In genomic region chr16:10965440-10966039, GRCh38 we compare ENCODE assay signal across 9 cellular contexts. TPM values are rescaled to one million over a fixed set of nuclear protein-coding genes. Genes with fewer than 3 reads are reported as not detected.
A peak's percentile ranks its signal among the peaks of the same experiment; 100 is the strongest.
DNase-seq lines count a peak whose midpoint lies in the region; ATAC-seq and TF ChIP-seq lines count a peak whose summit lies in the region.
"Had no signal": no experiment of that assay in that cellular context is flagged by ENCODE, and none has a peak within 500 bp of the region (broad histone marks: within the 10 kb centered on the region; RNA-seq: fewer than 3 reads in every experiment).

No MANE protein-coding gene starts in this region.

- H3K9me3 ChIP-seq in right lobe of liver: no peaks in the 10 kb centered on the region

- H3K4me3 Mint-ChIP-seq in immature natural killer cell: no peak overlapping the region

- no peak for TF ChIP-seq POLR2A in right lobe of liver (IDR thresholded peaks at IDR 0.05)

- no peak overlapping the region for H3K4me3 ChIP-seq in right lobe of liver

- POLR2A ChIA-PET in RWPE1 (lab: Yijun Ruan, JAX; ENCODE audit: low non-redundant PET): no interaction called here

- peak; percentile 76 for DNase-seq in activated CD8-positive, alpha-beta memory T cell treated with anti-CD3 and anti-CD28 coated beads, Interleukin-2, amount 50 U/mL, for 48 hours
- DNase-seq in activated CD8-positive, alpha-beta memory T cell treated with anti-CD3 and anti-CD28 coated beads, Interleukin-2, amount 50 U/mL, for 4 hours: no peak
- DNase-seq in right lobe of liver: no peak
- DNase-seq in immature natural killer cell: no peak
- no peak for DNase-seq in RWPE1 (ENCODE audit: low spot score)
- no peak for DNase-seq in DMS114 treated with DMSO at 0.1 percent for 48 hours (lab: John Stamatoyannopoulos, UW; ENCODE audit: unreplicated experiment)
- DNase-seq: retina had no signal

- ATAC-seq in GM21576 (IDR thresholded peaks at IDR 0.05; ENCODE audit: unreplicated experiment) (peak; percentile 65), HG03469 (IDR thresholded peaks at IDR 0.05; ENCODE audit: unreplicated experiment) (peak; percentile 53), right lobe of liver (peak in 3 of 4 donors; percentile 32 to 74 (median 38))

- no peaks in the 10 kb centered on the region for H3K9me3 Mint-ChIP-seq in immature natural killer cell

- CTCF ChIA-PET in RWPE1 (lab: Yijun Ruan, JAX): interaction anchor here (0.6 to 0.7 kb wide), 3 partner anchors 20 to 946 kb away, joined by 3 to 8 read pairs (median 3); no protein-coding TSS in a partner anchor

- peaks cover 0 to 18% (median 0%) of the 10 kb centered on the region in 4 donors for H3K4me1 ChIP-seq in right lobe of liver

- H3K36me3 Mint-ChIP-seq in immature natural killer cell: peaks cover 13 to 26% (median 13%) of the 10 kb centered on the region in 3 donors

- intact Hi-C loops in right lobe of liver (cut with DNase I): no loop called here

- peaks cover 5 to 7% of the 10 kb centered on the region in 2 donors for H3K4me1 Mint-ChIP-seq in immature natural killer cell

- H3K27me3 ChIP-seq in right lobe of liver: no peaks in the 10 kb centered on the region

- no peak for TF ChIP-seq CTCF in right lobe of liver (IDR thresholded peaks at IDR 0.05)
- TF ChIP-seq CTCF in RWPE1 (conservative IDR thresholded peaks at IDR 0.05; ENCODE audit: low read depth): no peak

- H3K27ac ChIP-seq in right lobe of liver (no peak overlapping the region), RWPE1 (no peak overlapping the region)

- 23% methylated on average over 6 of the region's 6 CpGs for WGBS in right lobe of liver (ENCODE audit: insufficient coverage, low coverage, low lambda C conversion rate, missing lambda C conversion rate)

- peaks cover 0 to 3% (median 3%) of the 10 kb centered on the region in 3 donors for H3K27me3 Mint-ChIP-seq in immature natural killer cell (ENCODE audit: low read depth in 3 of 3)

- no peak overlapping the region for H3K27ac Mint-ChIP-seq in immature natural killer cell

- H3K36me3 ChIP-seq in right lobe of liver: peaks cover 0 to 10% (median 3%) of the 10 kb centered on the region in 4 donors

RNA-seq across cellular contexts. Expression of gene CLEC16A, which starts 21.2 kb away (rescaled TPM):
- 10 to 100 TPM; 15.2 to 25.9 (median 19.8) TPM for total RNA-seq in right lobe of liver
- 10 to 100 TPM in 1 of 3 donors, 1 to 10 TPM in 2; 5.6 to 19.9 (median 5.6) TPM for polyA plus RNA-seq in immature natural killer cell

RNA-seq across cellular contexts. Expression of gene DEXI, which starts 23.3 kb away (rescaled TPM):
- total RNA-seq in right lobe of liver: 10 to 100 TPM; 35.8 to 93.8 (median 54.1) TPM
- 10 to 100 TPM; 35.2 to 49.8 (median 45.9) TPM for polyA plus RNA-seq in immature natural killer cell
